In genomic region chr6:73580247-73581149, GRCh38 we compare ENCODE assay signal across 1 cellular context.
TF ChIP-seq lines count a peak whose summit lies in the region.

No MANE protein-coding gene starts in this region.

TF ChIP-seq in HepG2, 621 proteins besides CTCF, POLR2A, EP300 and RAD21 (continued from another document and continues in another):
- no peak for TF ChIP-seq TRAFD1 (CRISPR knock-in tag; IDR thresholded peaks at IDR 0.05; ENCODE audit: borderline replicate concordance)
- TF ChIP-seq CEBPG (CRISPR knock-in tag; IDR thresholded peaks at IDR 0.05) = no peak
- TF ChIP-seq ZNF879 (CRISPR knock-in tag; IDR thresholded peaks at IDR 0.05) = no peak
- TF ChIP-seq ZNF260 (CRISPR knock-in tag; IDR thresholded peaks at IDR 0.05; ENCODE audit: borderline replicate concordance, low read depth) = no peak
- no peak for TF ChIP-seq PLRG1 (conservative IDR thresholded peaks at IDR 0.05)
- no peak for TF ChIP-seq KAT7 (CRISPR knock-in tag; IDR thresholded peaks at IDR 0.05; ENCODE audit: borderline replicate concordance)
- TF ChIP-seq HDAC1 (CRISPR knock-in tag; IDR thresholded peaks at IDR 0.05) = peak; percentile 49; the same call in 1 of the 2 replicates
- TF ChIP-seq SOX13 (IDR thresholded peaks at IDR 0.05) = peak; percentile 97
- peak in 1 of 2 experiments; percentile 99; a peak in 2 of 4 replicates for TF ChIP-seq SOX13 (CRISPR knock-in tag; conservative IDR thresholded peaks at IDR 0.05 in 1 of 2, IDR thresholded peaks at IDR 0.05 in 1 of 2)
- no peak for TF ChIP-seq SIN3B (IDR thresholded peaks at IDR 0.05; ENCODE audit: low read length)
- peak; percentile 73; the same call in 1 of the 2 replicates for TF ChIP-seq NFE2L2 (IDR thresholded peaks at IDR 0.05; ENCODE audit: low read length)
- TF ChIP-seq ZNF503 (CRISPR knock-in tag; IDR thresholded peaks at IDR 0.05) = peak; percentile 67; the same call in 1 of the 2 replicates
- no peak for TF ChIP-seq HOXA7 (CRISPR knock-in tag; IDR thresholded peaks at IDR 0.05)
- no peak for TF ChIP-seq SCMH1 (CRISPR knock-in tag; IDR thresholded peaks at IDR 0.05; ENCODE audit: borderline replicate concordance)
- no peak for TF ChIP-seq GRHL1 (CRISPR knock-in tag; conservative IDR thresholded peaks at IDR 0.05)
- TF ChIP-seq ZNF121 (CRISPR knock-in tag; IDR thresholded peaks at IDR 0.05) = no peak; the same call in 1 of the 2 replicates
- TF ChIP-seq ZNF34 (CRISPR knock-in tag; IDR thresholded peaks at IDR 0.05; ENCODE audit: borderline replicate concordance) = no peak
- peak; percentile 77 for TF ChIP-seq JUND (CRISPR knock-in tag; IDR thresholded peaks at IDR 0.05)
- TF ChIP-seq TMF1 (CRISPR knock-in tag; IDR thresholded peaks at IDR 0.05; ENCODE audit: low read depth) = no peak
- no peak for TF ChIP-seq HNF4G (IDR thresholded peaks at IDR 0.05; ENCODE audit: borderline replicate concordance, low read depth, low read length)
- TF ChIP-seq HNF4G (CRISPR knock-in tag; IDR thresholded peaks at IDR 0.05; ENCODE audit: borderline replicate concordance, low read depth) = no peak
- TF ChIP-seq NFKBIZ (CRISPR knock-in tag; IDR thresholded peaks at IDR 0.05) = 0 out of 2 replicates have a peak, but pooled peaks have one; percentile 50
- TF ChIP-seq ISX (CRISPR knock-in tag; conservative IDR thresholded peaks at IDR 0.05) = no peak
- TF ChIP-seq MAX (IDR thresholded peaks at IDR 0.05) = peak; percentile 56
- peak; percentile 29; the same call in 1 of the 2 replicates for TF ChIP-seq FOXA3 (CRISPR knock-in tag; IDR thresholded peaks at IDR 0.05)
- TF ChIP-seq ZNF383 (CRISPR knock-in tag; IDR thresholded peaks at IDR 0.05; ENCODE audit: borderline replicate concordance) = no peak
- TF ChIP-seq AFF4 (CRISPR knock-in tag; IDR thresholded peaks at IDR 0.05) = no peak
- no peak for TF ChIP-seq ZNF674 (CRISPR knock-in tag; IDR thresholded peaks at IDR 0.05; ENCODE audit: low read depth)
- no peak for TF ChIP-seq ZNF772 (CRISPR knock-in tag; IDR thresholded peaks at IDR 0.05)
- TF ChIP-seq MAF1 (CRISPR knock-in tag; IDR thresholded peaks at IDR 0.05; ENCODE audit: borderline replicate concordance) = no peak
- TF ChIP-seq CAMTA2 (CRISPR knock-in tag; IDR thresholded peaks at IDR 0.05; ENCODE audit: borderline replicate concordance) = no peak
- TF ChIP-seq RARA (CRISPR knock-in tag; IDR thresholded peaks at IDR 0.05) = peak; percentile 56
- TF ChIP-seq SOX5 (CRISPR knock-in tag; IDR thresholded peaks at IDR 0.05; ENCODE audit: borderline replicate concordance) = peak; percentile 99
- no peak for TF ChIP-seq ZNF7 (CRISPR knock-in tag; IDR thresholded peaks at IDR 0.05)
- TF ChIP-seq SMAD9 (CRISPR knock-in tag; IDR thresholded peaks at IDR 0.05) = no peak
- no peak for TF ChIP-seq ZNF740 (CRISPR knock-in tag; IDR thresholded peaks at IDR 0.05)
- peak; percentile 61 for TF ChIP-seq ZFX (CRISPR knock-in tag; IDR thresholded peaks at IDR 0.05; ENCODE audit: low read depth)
- no peak; a peak in 1 of 4 replicates for TF ChIP-seq KLF16 (CRISPR knock-in tag; IDR thresholded peaks at IDR 0.05)
- TF ChIP-seq ZBTB7B (CRISPR knock-in tag; IDR thresholded peaks at IDR 0.05) = no peak
- 0 out of 2 replicates have a peak, but pooled peaks have one; percentile 21 for TF ChIP-seq ZNF343 (CRISPR knock-in tag; IDR thresholded peaks at IDR 0.05)
- no peak for TF ChIP-seq ZBTB1 (CRISPR knock-in tag; IDR thresholded peaks at IDR 0.05; ENCODE audit: borderline replicate concordance)
- no peak for TF ChIP-seq CENPBD1 (CRISPR knock-in tag; IDR thresholded peaks at IDR 0.05; ENCODE audit: borderline replicate concordance, low read depth)
- no peak for TF ChIP-seq CSRNP2 (CRISPR knock-in tag; conservative IDR thresholded peaks at IDR 0.05; ENCODE audit: low read depth)
- TF ChIP-seq MXD1 (CRISPR knock-in tag; IDR thresholded peaks at IDR 0.05) = no peak
- TF ChIP-seq KLF9 (CRISPR knock-in tag; IDR thresholded peaks at IDR 0.05; ENCODE audit: low read depth) = no peak
- TF ChIP-seq ZNF235 (CRISPR knock-in tag; IDR thresholded peaks at IDR 0.05; ENCODE audit: borderline replicate concordance) = no peak
- no peak for TF ChIP-seq KLF15 (CRISPR knock-in tag; IDR thresholded peaks at IDR 0.05; ENCODE audit: borderline replicate concordance)
- TF ChIP-seq ZBTB44 (CRISPR knock-in tag; IDR thresholded peaks at IDR 0.05) = no peak
- TF ChIP-seq ZBTB33 (CRISPR knock-in tag; IDR thresholded peaks at IDR 0.05) = peak; percentile 57; the same call in 1 of the 2 replicates
- TF ChIP-seq SNAI1 (CRISPR knock-in tag; IDR thresholded peaks at IDR 0.05; ENCODE audit: borderline replicate concordance) = no peak
- TF ChIP-seq TARDBP (CRISPR knock-in tag; IDR thresholded peaks at IDR 0.05) = peak; percentile 9; the same call in 1 of the 2 replicates
- no peak for TF ChIP-seq IKZF1 (IDR thresholded peaks at IDR 0.05)
- no peak for TF ChIP-seq ZNF510 (CRISPR knock-in tag; IDR thresholded peaks at IDR 0.05; ENCODE audit: low read depth)
- no peak for TF ChIP-seq ZNF333 (CRISPR knock-in tag; IDR thresholded peaks at IDR 0.05; ENCODE audit: borderline replicate concordance)
- no peak for TF ChIP-seq ZNF431 (CRISPR knock-in tag; IDR thresholded peaks at IDR 0.05; ENCODE audit: borderline replicate concordance, low read depth)
